ENCODE assay signal across 21 cellular contexts in the genomic region with DNA sequence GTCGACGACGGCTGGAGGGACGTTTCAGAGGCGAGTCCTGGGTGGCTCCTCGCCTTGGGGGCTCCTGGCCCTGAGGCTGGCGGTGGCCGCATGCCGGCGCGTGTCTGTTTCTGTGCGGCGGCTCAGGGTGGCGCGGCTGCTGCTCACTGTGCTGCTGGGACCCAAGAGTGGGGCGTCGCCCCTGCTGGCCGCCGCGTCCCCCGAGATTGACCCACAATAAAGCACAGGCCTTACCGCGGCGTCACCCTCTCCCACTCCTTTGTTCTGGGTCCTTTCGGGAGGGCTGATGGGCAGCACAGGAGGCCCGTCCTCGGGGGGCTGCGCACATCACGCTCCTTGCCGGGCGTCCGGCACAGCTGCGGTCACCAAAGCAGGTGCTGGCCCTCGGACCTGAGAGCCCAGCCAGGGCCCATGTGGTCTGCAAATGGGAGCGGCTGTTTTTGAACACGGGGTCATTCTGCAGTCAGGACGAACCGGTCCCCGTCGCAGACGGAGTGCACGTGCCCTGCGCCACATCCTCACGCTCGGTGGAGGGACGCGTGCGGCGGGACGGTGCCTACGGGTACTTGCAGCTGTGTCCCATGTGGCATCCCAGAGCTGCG.
"Had no signal": no experiment of that assay in that cellular context is flagged by ENCODE, and none has a peak within 500 bp of the region (broad histone marks: within the 10 kb centered on the region; RNA-seq: fewer than 3 reads in every experiment).

No MANE protein-coding gene starts in this region.

- H3K4me1 ChIP-seq: colonic mucosa, gastrocnemius medialis, neural progenitor cell had no signal

- H3K27me3 Mint-ChIP-seq: activated T-helper 17 cell treated with anti-CD3 and anti-CD28 coated beads, Interleukin-2, amount 50 U/mL, for 72 hours; effector memory CD8-positive, alpha-beta T cell; memory B cell had no signal

- DNase-seq: activated CD4-positive, alpha-beta T cell treated with anti-CD3 and anti-CD28 coated beads for 1 hour; activated CD4-positive, alpha-beta T cell treated with anti-CD3 and anti-CD28 coated beads, Interleukin-2, amount 50 U/mL, for 1 hour; activated CD8-positive, alpha-beta T cell treated with anti-CD3 and anti-CD28 coated beads, Interleukin-2, amount 10 ng/mL, durations not matched to agents 7 days and 5 days; activated T-cell treated with anti-CD3 and anti-CD28 coated beads, Interleukin-2, amount 50 U/mL, for 1 hour; central memory CD4-positive, alpha-beta T cell; colonic mucosa; dorsolateral prefrontal cortex; effector memory CD8-positive, alpha-beta T cell; esophagus squamous epithelium; gastrocnemius medialis; hypothalamus; retina; stimulated activated CD4-positive, alpha-beta T cell treated with anti-CD3 and anti-CD28 coated beads, Interleukin-4, amount 100 ng/mL, for 1 hour; stimulated activated naive CD8-positive, alpha-beta T cell treated with anti-CD3 and anti-CD28 coated beads, Interleukin-15, Interleukin-2, amounts not matched to agents 100 U/mL and 50 U/mL, for 24 hours had no signal

- H3K9me3 ChIP-seq: colonic mucosa, esophagus squamous epithelium, gastrocnemius medialis, upper lobe of left lung had no signal

- ATAC-seq: activated CD8-positive, alpha-beta T cell treated with anti-CD3 and anti-CD28 coated beads, Interleukin-2, amount 10 ng/mL, durations not matched to agents 7 days and 5 days; activated naive CD4-positive, alpha-beta T cell treated with anti-CD3 and anti-CD28 coated beads, Interleukin-2, amount 50 U/mL, for 72 hours; activated T-helper 17 cell treated with anti-CD3 and anti-CD28 coated beads, Interleukin-2, amount 50 U/mL, for 72 hours; effector memory CD8-positive, alpha-beta T cell; gastrocnemius medialis; stimulated activated naive CD8-positive, alpha-beta T cell treated with anti-CD3 and anti-CD28 coated beads, Interleukin-15, Interleukin-2, amounts not matched to agents 100 U/mL and 50 U/mL, for 24 hours had no signal

- H3K27ac ChIP-seq: colonic mucosa, esophagus squamous epithelium, gastrocnemius medialis, neural progenitor cell, upper lobe of left lung had no signal

- H3K9me3 Mint-ChIP-seq: activated T-helper 17 cell treated with anti-CD3 and anti-CD28 coated beads, Interleukin-2, amount 50 U/mL, for 72 hours; effector memory CD8-positive, alpha-beta T cell; memory B cell; neural progenitor cell had no signal

- H3K27ac Mint-ChIP-seq: activated CD8-positive, alpha-beta T cell treated with anti-CD3 and anti-CD28 coated beads, Interleukin-2, amount 10 ng/mL, durations not matched to agents 7 days and 5 days; activated naive CD4-positive, alpha-beta T cell treated with anti-CD3 and anti-CD28 coated beads, Interleukin-2, amount 50 U/mL, for 72 hours; activated T-helper 17 cell treated with anti-CD3 and anti-CD28 coated beads, Interleukin-2, amount 50 U/mL, for 72 hours; memory B cell had no signal

- H3K4me3 Mint-ChIP-seq: activated CD8-positive, alpha-beta T cell treated with anti-CD3 and anti-CD28 coated beads, Interleukin-2, amount 10 ng/mL, durations not matched to agents 7 days and 5 days; activated T-helper 17 cell treated with anti-CD3 and anti-CD28 coated beads, Interleukin-2, amount 50 U/mL, for 72 hours; effector memory CD8-positive, alpha-beta T cell; memory B cell; neural progenitor cell had no signal

- FAIRE-seq: astrocyte, TTC549 had no signal

- H3K9ac ChIP-seq: neural progenitor cell had no signal

- H3K27me3 ChIP-seq: colonic mucosa, dorsolateral prefrontal cortex, esophagus squamous epithelium, gastrocnemius medialis, neural progenitor cell, upper lobe of left lung had no signal

- H3K4me3 ChIP-seq: colonic mucosa, dorsolateral prefrontal cortex, esophagus squamous epithelium, gastrocnemius medialis, neural progenitor cell, upper lobe of left lung had no signal

- H3K4me1 Mint-ChIP-seq: neural progenitor cell had no signal

- H3K36me3 ChIP-seq: neural progenitor cell had no signal
